In genomic region chr7:151229249-151229648, GRCh38 we compare ENCODE assay signal across 20 cellular contexts. TPM values are rescaled to one million over a fixed set of nuclear protein-coding genes. Genes with fewer than 3 reads are reported as not detected.
"Had no signal": no experiment of that assay in that cellular context is flagged by ENCODE, and none has a peak within 500 bp of the region (broad histone marks: within the 10 kb centered on the region; RNA-seq: fewer than 3 reads in every experiment).

No MANE protein-coding gene starts in this region.

- H3K4me3 ChIP-seq: MG63 had no signal

- H3K4me2 ChIP-seq: SK-N-SH had no signal

- H3K27me3 ChIP-seq: MG63 had no signal

- H3K9me3 ChIP-seq: MG63, SK-N-SH had no signal

- DNase-seq: Karpas-422, KG1, MG63, NCI-H1092, NCI-H1436, NCI-H187, NCI-H2029, NCI-H2081 treated with DMSO at 0.1 percent for 48 hours, NCI-H2171, NCI-H226, NCI-H446, NCI-H510A, NCI-H524 treated with DMSO at 0.1 percent for 48 hours, NCI-H69, NCI-H774, RPMI8226, SHP77, SK-N-SH had no signal

- H3K9ac ChIP-seq: SK-N-SH had no signal

RNA-seq across cellular contexts. Expression of gene H2BK1, which starts 19.0 kb away (rescaled TPM):
- total RNA-seq: HT-29, SK-MEL-5 had no signal
- polyA plus RNA-seq: SK-N-SH had no signal

RNA-seq across cellular contexts. Expression of gene ASB10, which starts 42.2 kb away (rescaled TPM):
- total RNA-seq: HT-29, SK-MEL-5 had no signal
- polyA plus RNA-seq: SK-N-SH had no signal
